In the genomic region with DNA sequence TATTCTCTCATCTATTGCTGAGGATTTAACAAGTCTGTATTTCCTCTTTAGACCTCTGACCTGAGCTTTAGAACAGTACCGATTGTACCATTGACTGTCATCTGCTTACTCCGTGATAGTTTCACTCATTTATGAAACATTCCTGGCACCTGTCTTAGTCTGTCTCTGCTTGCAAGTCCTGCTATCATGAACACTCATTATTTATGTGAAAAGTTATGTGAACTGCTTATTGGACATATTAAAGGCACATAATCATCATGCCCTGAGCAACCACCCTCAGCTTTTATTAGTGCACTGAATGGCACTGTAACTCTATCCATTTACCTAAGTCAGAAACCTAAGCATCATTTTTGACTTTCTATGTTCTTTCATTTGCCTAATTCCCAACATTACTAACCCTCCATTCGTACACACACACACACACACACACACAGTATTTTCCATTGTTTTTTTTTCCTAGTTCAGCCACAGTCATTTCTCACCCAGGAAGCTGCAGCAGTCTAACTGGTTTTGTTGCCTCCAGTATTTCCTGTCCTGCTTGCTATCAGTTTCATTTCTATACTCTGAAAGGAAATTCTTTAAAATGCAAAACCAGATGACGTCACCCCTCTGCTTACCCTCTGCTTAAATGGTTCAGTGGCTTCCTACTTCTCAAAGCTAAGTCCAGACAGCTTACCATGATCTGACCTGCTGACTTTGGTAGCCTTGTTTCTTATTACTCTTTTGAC, we compare ENCODE assay signal across 8 cellular contexts.
DNase-seq lines count a peak whose midpoint lies in the region; ATAC-seq lines count a peak whose summit lies in the region.

No MANE protein-coding gene starts in this region.

- no peaks in the 10 kb centered on the region for H3K27me3 Mint-ChIP-seq in activated T-cell treated with anti-CD3 and anti-CD28 coated beads, Interleukin-2, amount 50 U/mL, for 24 hours

- intact Hi-C loops in Right ventricle myocardium inferior (cut with DNase I), result no loop called here
- intact Hi-C loops in cardiac septum (cut with DNase I), result no loop called here

- no peaks in the 10 kb centered on the region for H3K36me3 ChIP-seq in skeletal muscle satellite cell (ENCODE audit: insufficient read depth, low read length)

- peaks cover 68% of the 10 kb centered on the region for H3K36me3 Mint-ChIP-seq in activated T-cell treated with anti-CD3 and anti-CD28 coated beads, Interleukin-2, amount 50 U/mL, for 24 hours (ENCODE audit: low read depth)

- peaks cover 31% of the 10 kb centered on the region for H3K4me1 ChIP-seq in skeletal muscle satellite cell (ENCODE audit: control insufficient read depth, insufficient read depth, low read length)

- H3K4me3 Mint-ChIP-seq in activated T-cell treated with anti-CD3 and anti-CD28 coated beads, Interleukin-2, amount 50 U/mL, for 24 hours, result peak overlapping the region; percentile 60

- DNase-seq in Right ventricle myocardium inferior (ENCODE audit: missing footprints) (no peak), cardiac septum (ENCODE audit: low spot score) (no peak), NCI-H510A (lab: John Stamatoyannopoulos, UW) (peak; percentile 62), glomerular endothelial cell (ENCODE audit: extremely low read depth, low read depth, low spot score) (peak; percentile 65), DMS114 treated with DMSO at 0.1 percent for 48 hours (lab: John Stamatoyannopoulos, UW; ENCODE audit: unreplicated experiment) (no peak)
- no peak for DNase-seq in activated T-cell treated with anti-CD3 and anti-CD28 coated beads, Interleukin-2, amount 50 U/mL, for 24 hours

- no peaks in the 10 kb centered on the region for H3K9me3 ChIP-seq in skeletal muscle satellite cell (replicated peaks; ENCODE audit: low read length)

- no peaks in the 10 kb centered on the region for H3K27me3 ChIP-seq in skeletal muscle satellite cell (ENCODE audit: control insufficient read depth, insufficient read depth, low read length)

- peak overlapping the region; percentile 30 for H3K4me3 ChIP-seq in skeletal muscle satellite cell (ENCODE audit: low read length)

- ATAC-seq in Right ventricle myocardium inferior (peak; percentile 59), HG02973 (IDR thresholded peaks at IDR 0.05; ENCODE audit: unreplicated experiment) (peak; percentile 98)

- peak overlapping the region; percentile 93 for H3K27ac Mint-ChIP-seq in activated T-cell treated with anti-CD3 and anti-CD28 coated beads, Interleukin-2, amount 50 U/mL, for 24 hours

- H3K4me1 Mint-ChIP-seq in activated T-cell treated with anti-CD3 and anti-CD28 coated beads, Interleukin-2, amount 50 U/mL, for 24 hours (ENCODE audit: low read depth), result peaks cover 73% of the 10 kb centered on the region

- H3K4me2 ChIP-seq in skeletal muscle satellite cell (ENCODE audit: low read length), result peak overlapping the region; percentile 50

- no peaks in the 10 kb centered on the region for H3K9me3 Mint-ChIP-seq in activated T-cell treated with anti-CD3 and anti-CD28 coated beads, Interleukin-2, amount 50 U/mL, for 24 hours

- H3K9ac ChIP-seq in skeletal muscle satellite cell (ENCODE audit: low read depth, low read length), result peak overlapping the region; percentile 23

Comparison
In these comparisons a context has a peak if more than half of its experiments do, and no peak if none do; other contexts are left out.
1. DNase-seq: peak in NCI-H510A (single experiment) and glomerular endothelial cell (single experiment); none in Right ventricle myocardium inferior (single experiment), cardiac septum (single experiment), activated T-cell treated with anti-CD3 and anti-CD28 coated beads, Interleukin-2, amount 50 U/mL, for 24 hours (single experiment) and DMS114 treated with DMSO at 0.1 percent for 48 hours (single experiment).